Comparison of ENCODE assay signal across 23 cellular contexts in genomic region chr2:22800422-22800821, GRCh38.
DNase-seq lines count a peak whose midpoint lies in the region; ATAC-seq, FAIRE-seq and TF ChIP-seq lines count a peak whose summit lies in the region.
"Had no signal": no experiment of that assay in that cellular context is flagged by ENCODE, and none has a peak within 500 bp of the region (broad histone marks: within the 10 kb centered on the region; RNA-seq: fewer than 3 reads in every experiment).

No MANE protein-coding gene starts in this region.

- H3K9me3 ChIP-seq in H1 (ENCODE audit: insufficient read depth in 2 of 2, low read depth in 1 of 2, low read length in 1 of 2), result peaks cover 8 to 9% of the 10 kb centered on the region in 2 experiments; a peak in 3 of 4 replicates
- H3K9me3 ChIP-seq: A549, SK-N-SH had no signal

- H3K27ac Mint-ChIP-seq in GM23338, result peak overlapping the region; percentile 83; the same call in 1 of the 2 replicates
- H3K27ac Mint-ChIP-seq: CD4-positive, alpha-beta memory T cell had no signal

- TF ChIP-seq CTCF in GM23338 (conservative IDR thresholded peaks at IDR 0.05; ENCODE audit: low read depth in 2 of 2) (no peak), H1 (IDR thresholded peaks at IDR 0.05; ENCODE audit: control extremely low read depth in 1 of 3, insufficient read depth in 1 of 3, low read depth in 1 of 3, low read length in 3 of 3) (no peak)

- peak overlapping the region; percentile 8; the same call in 1 of the 3 replicates for H3K4me3 Mint-ChIP-seq in GM23338
- H3K4me3 Mint-ChIP-seq: CD4-positive, alpha-beta memory T cell had no signal

- CTCF ChIA-PET in H1 (lab: Charles Lee; ENCODE audit: partially characterized antibody), result no interaction called here

- H3K4me2 ChIP-seq in GM23338 (peak overlapping the region; percentile 40), H1 (ENCODE audit: insufficient read depth in 1 of 2, low read depth in 2 of 2, low read length in 2 of 2) (peak overlapping the region; percentile 2 to 46; a peak in 2 of 4 replicates)
- H3K4me2 ChIP-seq: A549, BLaER1, SK-N-SH had no signal

- peaks cover 22% of the 10 kb centered on the region for H3K36me3 Mint-ChIP-seq in GM23338 (ENCODE audit: low read depth)
- H3K36me3 Mint-ChIP-seq: CD4-positive, alpha-beta memory T cell had no signal

- H3K27ac ChIP-seq in GM23338 (ENCODE audit: low read depth) (peak overlapping the region; percentile 68), H1 (ENCODE audit: low read depth, low read length) (0 out of 2 replicates have a peak overlapping the region, but pooled peaks have one; percentile 9)
- H3K27ac ChIP-seq: A549, BLaER1 had no signal

- peak; percentile 96 for ATAC-seq in GM23338
- ATAC-seq: A549, Right ventricle myocardium inferior had no signal

- H3K4me1 ChIP-seq in GM23338 (ENCODE audit: insufficient read depth) (peaks cover 21% of the 10 kb centered on the region), H1 (replicated peaks in 1 of 4; ENCODE audit: control insufficient read depth in 3 of 4, insufficient read depth in 4 of 4, low read length in 3 of 4) (peaks cover 0 to 8% (median 5%) of the 10 kb centered on the region in 4 experiments; a peak in 6 of 7 replicates)
- H3K4me1 ChIP-seq: A549, BLaER1 had no signal

- no peak overlapping the region for H3K9ac ChIP-seq in H1 (replicated peaks in 1 of 4; ENCODE audit: extremely low read depth in 1 of 4, low read depth in 3 of 4, low read length in 3 of 4)
- H3K9ac ChIP-seq: BLaER1, SK-N-SH had no signal

- no peaks in the 10 kb centered on the region; the same call in 1 of the 2 replicates for H3K36me3 ChIP-seq in GM23338 (ENCODE audit: insufficient read depth)
- H3K36me3 ChIP-seq in H1 (ENCODE audit: control insufficient read depth in 2 of 4, insufficient read depth in 4 of 4, low read length in 3 of 4), result no peaks in the 10 kb centered on the region
- H3K36me3 ChIP-seq: BLaER1 had no signal

- H3K23me2 ChIP-seq in H1 (ENCODE audit: low read depth, low read length), result no peaks in the 10 kb centered on the region

- no peak overlapping the region for H2AK5ac ChIP-seq in H1 (ENCODE audit: low read depth, low read length)

- no peak overlapping the region for H2BK20ac ChIP-seq in H1 (ENCODE audit: low read length)

- FAIRE-seq in H1 (lab: Jason Lieb, UNC) (peak; percentile 24), GM12892 (lab: Jason Lieb, UNC) (no peak)
- FAIRE-seq: A549, GM12891, GM18507, H54, RCC 7860 had no signal

- H3K79me2 ChIP-seq in GM23338 (replicated peaks; ENCODE audit: insufficient read depth), result no peaks in the 10 kb centered on the region
- H3K79me2 ChIP-seq in H1 (ENCODE audit: control insufficient read depth in 1 of 2, insufficient read depth in 2 of 2, low read length in 2 of 2), result no peaks in the 10 kb centered on the region

- H3K4me1 Mint-ChIP-seq in GM23338, result peaks cover 24% of the 10 kb centered on the region
- H3K4me1 Mint-ChIP-seq: CD4-positive, alpha-beta memory T cell had no signal

- no peaks in the 10 kb centered on the region for H3K27me3 ChIP-seq in GM23338 (ENCODE audit: insufficient read depth)
- no peaks in the 10 kb centered on the region for H3K27me3 ChIP-seq in H1 (replicated peaks in 1 of 4; ENCODE audit: control insufficient read depth in 3 of 4, extremely low read depth in 1 of 4, insufficient read depth in 3 of 4, low read length in 3 of 4)
- H3K27me3 ChIP-seq: BLaER1 had no signal

- H3K23ac ChIP-seq in H1 (ENCODE audit: insufficient read length), result no peak overlapping the region

- no peak overlapping the region for H2BK120ac ChIP-seq in H1 (replicated peaks; ENCODE audit: low read depth, low read length)

- H4K20me1 ChIP-seq in GM23338 (replicated peaks; ENCODE audit: insufficient read depth) (no peaks in the 10 kb centered on the region), H1 (replicated peaks in 1 of 2; ENCODE audit: control insufficient read depth in 1 of 2, insufficient read depth in 2 of 2, low read length in 2 of 2) (no peaks in the 10 kb centered on the region)
- H4K20me1 ChIP-seq: BLaER1 had no signal

- no peak overlapping the region; the same call in 1 of the 2 replicates for H3K18ac ChIP-seq in H1 (ENCODE audit: extremely low read depth, low read length)

- H4K8ac ChIP-seq in H1 (ENCODE audit: extremely low read depth, insufficient read depth, low read length), result no peak overlapping the region

- H3K79me1 ChIP-seq in H1 (ENCODE audit: low read depth, low read length), result no peaks in the 10 kb centered on the region

- no peaks in the 10 kb centered on the region for H3F3A ChIP-seq in GM23338 (replicated peaks; ENCODE audit: low read depth)

- TF ChIP-seq EP300 in H1 (IDR thresholded peaks at IDR 0.05; ENCODE audit: borderline replicate concordance in 1 of 2, low read depth in 2 of 2, low read length in 2 of 2), result peak in 1 of 2 experiments; percentile 71; a peak in 1 of 3 replicates

- no peak for TF ChIP-seq POLR2A in H1 (IDR thresholded peaks at IDR 0.05; ENCODE audit: control extremely low read depth in 1 of 2, low read depth in 2 of 2, low read length in 2 of 2)
- TF ChIP-seq POLR2A in GM12892 (IDR thresholded peaks at IDR 0.05; ENCODE audit: low read depth, low read length), result no peak

- DNase-seq in GM23338 (ENCODE audit: low spot score) (peak; percentile 76), NCI-H2171 treated with DMSO at 0.1 percent for 48 hours (lab: John Stamatoyannopoulos, UW) (peak; percentile 96), H1 (ENCODE audit: low read depth in 1 of 2, low spot score in 2 of 2) (peak in 1 of 2 experiments; percentile 53), left kidney (ENCODE audit: low read depth, low spot score) (peak; percentile 88), NCI-H446 treated with DMSO at 0.1 percent for 48 hours (lab: John Stamatoyannopoulos, UW) (no peak), GM12892 (ENCODE audit: insufficient read length) (no peak), NCI-H1105 (lab: John Stamatoyannopoulos, UW) (no peak)
- DNase-seq: CD4-positive, alpha-beta memory T cell; DMS53; EL; KBM-7; NCI-H1105 treated with DMSO at 0.1 percent for 48 hours; NCI-H1694; NCI-H345; NCI-H774; SK-N-SH had no signal

- H3K27me3 Mint-ChIP-seq in GM23338 (ENCODE audit: insufficient read depth, low read depth, poor library complexity), result peaks cover 5% of the 10 kb centered on the region
- H3K27me3 Mint-ChIP-seq: CD4-positive, alpha-beta memory T cell had no signal

- POLR2A ChIA-PET in H1 (lab: Charles Lee; ENCODE audit: partially characterized antibody), result no interaction called here

- 69% methylated on average over 1 of the region's 1 CpG; no CpG with 5 or more reads in 1 of the 2 experiments for WGBS in H1 (ENCODE audit: extremely low coverage in 1 of 2, insufficient coverage in 1 of 2, insufficient read length in 1 of 2, insufficient replicate concordance in 2 of 2, low coverage in 1 of 2, low lambda C conversion rate in 2 of 2, missing lambda C conversion rate in 1 of 2), 2 experiments

- H2BK12ac ChIP-seq in H1 (ENCODE audit: low read depth, low read length), result no peak overlapping the region

- peak overlapping the region; percentile 23; the same call in 1 of the 2 replicates for H2BK5ac ChIP-seq in H1 (ENCODE audit: low read depth, low read length)

- H3K4ac ChIP-seq in H1 (replicated peaks; ENCODE audit: insufficient read length, low read depth, low read length), result no peak overlapping the region

- H3K4me3 ChIP-seq in GM23338 (0 out of 2 replicates have a peak overlapping the region, but pooled peaks have one; percentile 8), H1 (ENCODE audit: extremely low read depth in 1 of 4, insufficient read depth in 2 of 4, low read depth in 3 of 4, low read length in 4 of 4) (no peak overlapping the region)
- H3K4me3 ChIP-seq: A549, BLaER1 had no signal

- no peak overlapping the region for H2BK15ac ChIP-seq in H1 (ENCODE audit: low read length)

- TF ChIP-seq RAD21 in H1 (IDR thresholded peaks at IDR 0.05 in 1 of 2, conservative IDR thresholded peaks at IDR 0.05 in 1 of 2; ENCODE audit: low read depth in 2 of 2, low read length in 2 of 2), result no peak

- no peak overlapping the region for H4K5ac ChIP-seq in H1 (ENCODE audit: insufficient read length, low read depth, low read length)

- no peaks in the 10 kb centered on the region for H3K9me2 ChIP-seq in GM23338 (ENCODE audit: insufficient read depth)
- H3K9me2 ChIP-seq: SK-N-SH had no signal

- H4K91ac ChIP-seq in H1 (replicated peaks; ENCODE audit: insufficient read length, low read length), result no peak overlapping the region

- H2AFZ ChIP-seq in GM23338 (no peak overlapping the region), H1 (ENCODE audit: low read length) (no peak overlapping the region)

- H3K9me3 Mint-ChIP-seq in GM23338, result peaks cover 22% of the 10 kb centered on the region

- no peak overlapping the region for H3K56ac ChIP-seq in H1 (replicated peaks; ENCODE audit: insufficient read length, low read depth, low read length)

- H3K14ac ChIP-seq in H1 (ENCODE audit: insufficient read length), result no peak overlapping the region

TF ChIP-seq in GM23338, 12 proteins besides CTCF, POLR2A, EP300 and RAD21:
- TF ChIP-seq EZH2 (IDR thresholded peaks at IDR 0.05; ENCODE audit: low read depth, unreplicated experiment), result no peak
- TF ChIP-seq POLR2AphosphoS5 (IDR thresholded peaks at IDR 0.05; ENCODE audit: low read depth), result 0 out of 2 replicates have a peak, but pooled peaks have one; percentile 14
- TF ChIP-seq CREB1 (CRISPR knock-in tag; IDR thresholded peaks at IDR 0.05; ENCODE audit: low read depth), result 0 out of 2 replicates have a peak, but pooled peaks have one; percentile 26

TF ChIP-seq in H1, 55 proteins besides CTCF, POLR2A, EP300 and RAD21:
- peak; percentile 33; the same call in 1 of the 2 replicates for TF ChIP-seq SP1 (IDR thresholded peaks at IDR 0.05; ENCODE audit: low read depth, low read length)
- no peak for TF ChIP-seq EZH2 (IDR thresholded peaks at IDR 0.05; ENCODE audit: low read depth, low read length, severe bottlenecking)
- TF ChIP-seq TCF12 (IDR thresholded peaks at IDR 0.05; ENCODE audit: low read depth, low read length), result peak; percentile 96

Comparison
In these comparisons a context has a peak if more than half of its experiments do, and no peak if none do; other contexts are left out.
1. DNase-seq: peak in GM23338 (single experiment), NCI-H2171 treated with DMSO at 0.1 percent for 48 hours (single experiment) and left kidney (single experiment); none in NCI-H446 treated with DMSO at 0.1 percent for 48 hours (single experiment), GM12892 (single experiment) and NCI-H1105 (single experiment).